19 cellular contexts compared by ENCODE assay signal in genomic region chr3:111913163-111913763, GRCh38. TPM values are rescaled to one million over a fixed set of nuclear protein-coding genes. Genes with fewer than 3 reads are reported as not detected.
DNase-seq lines count a peak whose midpoint lies in the region; ATAC-seq and TF ChIP-seq lines count a peak whose summit lies in the region.
"Had no signal": no experiment of that assay in that cellular context is flagged by ENCODE, and none has a peak within 500 bp of the region (broad histone marks: within the 10 kb centered on the region; RNA-seq: fewer than 3 reads in every experiment).

No MANE protein-coding gene starts in this region.

- no peak overlapping the region for H3K9ac ChIP-seq in neural progenitor cell

- no peaks in the 10 kb centered on the region for H3K79me2 ChIP-seq in neural progenitor cell (ENCODE audit: low read depth)

- no peaks in the 10 kb centered on the region for H4K20me1 ChIP-seq in neural progenitor cell (ENCODE audit: low read depth)

- H3K4me3 Mint-ChIP-seq in neural progenitor cell, result no peak overlapping the region
- H3K4me3 Mint-ChIP-seq: CD8-positive, alpha-beta memory T cell had no signal

- no peak for TF ChIP-seq EP300 in esophagus muscularis mucosa (IDR thresholded peaks at IDR 0.05)

- peak overlapping the region in 3 of 4 donors; percentile 13 to 68 (median 33) for H3K27ac ChIP-seq in esophagus muscularis mucosa (replicated peaks in 1 of 4)
- H3K27ac ChIP-seq in neural progenitor cell, result no peak overlapping the region

- TF ChIP-seq POLR2A in esophagus muscularis mucosa (IDR thresholded peaks at IDR 0.05; ENCODE audit: low read depth), result no peak

- peaks cover 23% of the 10 kb centered on the region for H3K36me3 Mint-ChIP-seq in neural progenitor cell

- peaks cover 37% of the 10 kb centered on the region for H3K4me1 Mint-ChIP-seq in neural progenitor cell

- H2AFZ ChIP-seq in neural progenitor cell (replicated peaks), result peak overlapping the region; percentile 14

- no peak overlapping the region for H3K4me3 ChIP-seq in esophagus muscularis mucosa
- H3K4me3 ChIP-seq in neural progenitor cell, result no peak overlapping the region

- TF ChIP-seq CTCF in esophagus muscularis mucosa (IDR thresholded peaks at IDR 0.05) (no peak), neural progenitor cell (IDR thresholded peaks at IDR 0.05) (no peak)

- no peak for ATAC-seq in HG02973 (IDR thresholded peaks at IDR 0.05; ENCODE audit: unreplicated experiment)
- no peak for ATAC-seq in HG03159 (IDR thresholded peaks at IDR 0.05; ENCODE audit: unreplicated experiment)

- intact Hi-C loops in esophagus muscularis mucosa (cut with DNase I) (no loop called here), cardiac septum (cut with DNase I) (no loop called here)

- peaks cover 4% of the 10 kb centered on the region for H3K27me3 Mint-ChIP-seq in neural progenitor cell (ENCODE audit: insufficient read depth, low read depth)
- H3K27me3 Mint-ChIP-seq: CD8-positive, alpha-beta memory T cell had no signal

- H3K9me3 ChIP-seq in esophagus muscularis mucosa (no peaks in the 10 kb centered on the region), neural progenitor cell (ENCODE audit: low read depth) (no peaks in the 10 kb centered on the region)

- H3K27ac Mint-ChIP-seq in neural progenitor cell, result no peak overlapping the region

- H3K9me3 Mint-ChIP-seq in neural progenitor cell, result no peaks in the 10 kb centered on the region
- H3K9me3 Mint-ChIP-seq: CD8-positive, alpha-beta memory T cell had no signal

- peaks cover 46 to 74% (median 69%) of the 10 kb centered on the region in 4 donors for H3K4me1 ChIP-seq in esophagus muscularis mucosa
- peaks cover 24% of the 10 kb centered on the region for H3K4me1 ChIP-seq in neural progenitor cell

- H3K36me3 ChIP-seq in esophagus muscularis mucosa (peaks cover 0 to 35% (median 20%) of the 10 kb centered on the region in 4 donors), neural progenitor cell (no peaks in the 10 kb centered on the region)

- H3K27me3 ChIP-seq in esophagus muscularis mucosa (no peaks in the 10 kb centered on the region), neural progenitor cell (peaks cover 7% of the 10 kb centered on the region)

- no peak overlapping the region for H3K4me2 ChIP-seq in neural progenitor cell

- DNase-seq in ELF-1 (ENCODE audit: low read depth, low spot score) (peak; percentile 44), NCI-H226 (peak; percentile 87), esophagus muscularis mucosa (ENCODE audit: extremely low spot score) (no peak), neural progenitor cell (ENCODE audit: low spot score) (no peak), DMS153 (lab: John Stamatoyannopoulos, UW) (no peak), cardiac septum (ENCODE audit: low spot score) (no peak)
- DNase-seq: C1 segment of cervical spinal cord; CD8-positive, alpha-beta memory T cell; DMS79; H7; MM.1S; NCI-H1092 treated with DMSO at 0.1 percent for 48 hours; NCI-H146; NCI-H2029 treated with DMSO at 0.1 percent for 48 hours; NCI-H2171; NCI-H748 treated with DMSO at 0.1 percent for 48 hours; SIG-M5 had no signal

- H3F3A ChIP-seq in neural progenitor cell (ENCODE audit: low read depth), result peaks cover 11% of the 10 kb centered on the region

- 70% methylated on average over 7 of the region's 8 CpGs for WGBS in esophagus muscularis mucosa

RNA-seq across cellular contexts. Expression of gene PHLDB2, which starts 54.2 kb away (rescaled TPM):
- total RNA-seq in esophagus muscularis mucosa (100 to 1,000 TPM in 2 of 4 donors, 10 to 100 TPM in 2; 63.6 to 154 (median 107) TPM), neural progenitor cell (ENCODE audit: low replicate concordance) (12.8 and 15.9 TPM in 2 replicates), cardiac septum (184 TPM)

Comparison
In these comparisons a context has a peak if more than half of its experiments do, and no peak if none do; other contexts are left out.
1. DNase-seq: peak in ELF-1 (single experiment) and NCI-H226 (single experiment); none in esophagus muscularis mucosa (single experiment), neural progenitor cell (single experiment), DMS153 (single experiment) and cardiac septum (single experiment).